23 cellular contexts compared by ENCODE assay signal in the genomic region with DNA sequence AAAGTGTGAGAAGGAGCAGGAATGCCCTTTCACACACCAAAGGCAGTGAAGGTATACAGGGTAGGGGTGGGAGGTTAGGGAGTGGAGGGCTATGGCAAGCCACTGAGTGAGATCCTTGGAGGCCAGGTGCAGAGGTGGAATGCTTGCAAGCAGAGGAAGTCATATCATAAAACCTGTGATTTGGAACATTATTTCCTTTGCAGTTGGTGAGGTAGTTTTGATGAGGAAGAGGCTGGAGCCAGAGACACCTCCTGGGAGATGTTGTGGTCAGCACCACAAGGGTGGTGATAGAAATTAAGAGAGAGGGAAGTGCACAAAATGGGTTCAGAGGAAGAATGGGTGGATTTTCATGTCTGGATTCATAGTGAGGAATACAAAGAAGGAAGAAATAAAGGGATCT.
"Had no signal": no experiment of that assay in that cellular context is flagged by ENCODE, and none has a peak within 500 bp of the region (broad histone marks: within the 10 kb centered on the region; RNA-seq: fewer than 3 reads in every experiment).

No MANE protein-coding gene starts in this region.

- H3K27ac ChIP-seq: HL-60, PC-9, Peyer's patch, RWPE1 had no signal

- DNase-seq: KBM-7, MG63, NCI-H1092, NCI-H1105 treated with DMSO at 0.1 percent for 48 hours, NCI-H1417 treated with DMSO at 0.1 percent for 48 hours, NCI-H146, NCI-H1694 treated with DMSO at 0.1 percent for 48 hours, NCI-H2029, NCI-H2081 treated with DMSO at 0.1 percent for 48 hours, NCI-H2171, NCI-H226, NCI-H446, NCI-H510A, NCI-H524 treated with DMSO at 0.1 percent for 48 hours, NCI-H69, NCI-H774, PC-9, Peyer's patch, SHP77, SK-N-SH, SW 1271 had no signal

- H3K9me3 ChIP-seq: MG63, SK-N-SH had no signal

- H3K4me1 ChIP-seq: Peyer's patch had no signal

- H3K36me3 ChIP-seq: MG63, Peyer's patch had no signal

- H3K27me3 ChIP-seq: MG63, Peyer's patch had no signal

- H3K4me2 ChIP-seq: PC-9, SK-N-SH had no signal

- H3K9ac ChIP-seq: SK-N-SH had no signal

- H3K4me3 ChIP-seq: MG63, PC-9, Peyer's patch had no signal
